1 cellular context compared by ENCODE assay signal in genomic region chr12:1602706-1603105, GRCh38.
TF ChIP-seq lines count a peak whose summit lies in the region.

No MANE protein-coding gene starts in this region.

TF ChIP-seq in HepG2, 621 proteins besides CTCF, POLR2A, EP300 and RAD21:
- TF ChIP-seq FOSL2 (CRISPR knock-in tag; IDR thresholded peaks at IDR 0.05), result peak; percentile 17; the same call in 1 of the 2 replicates
